ENCODE assay signal across 17 cellular contexts in the genomic region with DNA sequence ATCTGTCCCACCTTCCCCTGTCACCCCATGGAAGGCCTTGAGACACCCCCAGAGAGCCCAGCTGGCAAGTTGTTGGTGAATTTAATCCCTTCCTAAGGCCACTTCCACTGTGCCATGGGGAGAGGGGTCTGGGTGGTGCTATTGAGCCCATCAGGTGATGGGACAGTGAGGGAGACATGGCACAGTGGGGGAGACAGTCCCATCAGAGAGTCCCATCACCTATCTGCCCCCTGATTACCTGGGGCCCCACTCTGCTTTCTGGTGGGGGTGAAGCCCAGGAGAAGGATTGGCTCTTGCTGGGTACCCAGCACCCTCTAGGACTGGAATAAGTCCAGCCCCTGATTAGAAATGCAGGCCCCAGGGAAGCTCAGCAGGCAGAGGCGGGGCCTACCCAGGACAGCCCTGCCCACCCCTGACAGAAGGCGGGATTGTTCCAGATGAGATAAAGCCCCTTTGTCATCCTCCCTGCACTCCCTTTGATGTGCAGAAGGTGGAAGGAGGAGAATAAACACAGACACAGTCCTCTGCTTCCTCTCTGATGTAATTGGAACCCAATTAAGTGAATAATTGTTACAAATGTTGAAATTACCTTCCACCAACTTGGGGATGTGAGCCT. TPM values are rescaled to one million over a fixed set of nuclear protein-coding genes. Genes with fewer than 3 reads are reported as not detected.
DNase-seq lines count a peak whose midpoint lies in the region; ATAC-seq and TF ChIP-seq lines count a peak whose summit lies in the region.
"Had no signal": no experiment of that assay in that cellular context is flagged by ENCODE, and none has a peak within 500 bp of the region (broad histone marks: within the 10 kb centered on the region; RNA-seq: fewer than 3 reads in every experiment).

No MANE protein-coding gene starts in this region.

- no peak overlapping the region for H3K23ac ChIP-seq in neuronal stem cell (ENCODE audit: low read depth, low read length, poor library complexity)

- no peak overlapping the region for H3K27ac ChIP-seq in HEK293 (ENCODE audit: extremely low read depth, low read depth, low read length)
- H3K27ac ChIP-seq in neuronal stem cell (replicated peaks; ENCODE audit: low read length), result no peak overlapping the region
- no peak overlapping the region for H3K27ac ChIP-seq in brain microvascular endothelial cell
- H3K27ac ChIP-seq in SJCRH30, result no peak overlapping the region
- H3K27ac ChIP-seq: C4-2B, SK-N-MC had no signal

- H3K4me1 ChIP-seq in HEK293 (ENCODE audit: control insufficient read depth, insufficient read depth, low read length), result peaks cover 3% of the 10 kb centered on the region; the same call in 1 of the 2 replicates
- peaks cover 0 to 32% of the 10 kb centered on the region in 2 donors for H3K4me1 ChIP-seq in neuronal stem cell (ENCODE audit: control insufficient read depth in 2 of 2, insufficient read depth in 1 of 2, low read depth in 1 of 2, low read length in 2 of 2)
- peaks cover 8% of the 10 kb centered on the region; the same call in 1 of the 2 replicates for H3K4me1 ChIP-seq in SJCRH30

- H3K14ac ChIP-seq in neuronal stem cell (ENCODE audit: low read length), result no peak overlapping the region

- H2AFZ ChIP-seq in neuronal stem cell (ENCODE audit: low read length), result no peak overlapping the region

- in situ Hi-C loops in brain microvascular endothelial cell (cut with HindIII; ENCODE audit: low pct_ligation_motif_present, low sequenced_read_pairs), result no loop called here

- H3K4ac ChIP-seq in neuronal stem cell (ENCODE audit: low read length), result peak overlapping the region; percentile 7

- H3K79me1 ChIP-seq in neuronal stem cell (ENCODE audit: low read depth, low read length), result no peaks in the 10 kb centered on the region

- no peak overlapping the region for H2BK120ac ChIP-seq in neuronal stem cell (ENCODE audit: low read depth, low read length)

- no peaks in the 10 kb centered on the region for H3K9me3 ChIP-seq in HEK293 (ENCODE audit: control insufficient read depth, insufficient read depth, low read depth, low read length)
- H3K9me3 ChIP-seq in neuronal stem cell (replicated peaks in 1 of 2; ENCODE audit: control insufficient read depth in 2 of 2, insufficient read depth in 1 of 2, low read depth in 1 of 2, low read length in 2 of 2), result no peaks in the 10 kb centered on the region
- H3K9me3 ChIP-seq in SJCRH30 (replicated peaks), result no peaks in the 10 kb centered on the region

- no peak overlapping the region for H4K91ac ChIP-seq in neuronal stem cell (ENCODE audit: low read depth, low read length, poor library complexity)

- CTCF ChIA-PET in HEK293 (lab: Yijun Ruan, JAX), result interaction anchor here (1.0 to 1.7 kb wide), 3 partner anchors 11 to 56 kb away, joined by 3 to 6 read pairs (median 4); no protein-coding TSS in a partner anchor

- WGBS in neuronal stem cell (ENCODE audit: extremely low coverage in 2 of 2, insufficient read length in 2 of 2, insufficient replicate concordance in 1 of 2), 2 donors, result no CpG with 5 or more reads among the region's 2 CpGs

- H4K8ac ChIP-seq in neuronal stem cell (ENCODE audit: low read depth, low read length), result no peak overlapping the region

- H3K4me3 ChIP-seq in HEK293 (ENCODE audit: low read depth, low read length), result no peak overlapping the region
- H3K4me3 ChIP-seq in neuronal stem cell (ENCODE audit: low read length in 2 of 2), result no peak overlapping the region
- no peak overlapping the region for H3K4me3 ChIP-seq in brain microvascular endothelial cell (ENCODE audit: low read depth, low read length)
- no peak overlapping the region for H3K4me3 ChIP-seq in SJCRH30
- H3K4me3 ChIP-seq: SK-N-MC had no signal

- no peak overlapping the region for H2BK5ac ChIP-seq in neuronal stem cell (ENCODE audit: low read length)

- peak overlapping the region; percentile 60 for H3K18ac ChIP-seq in neuronal stem cell (ENCODE audit: low read length)

- no peak overlapping the region for H2BK12ac ChIP-seq in neuronal stem cell (ENCODE audit: low read length)

- H3K36me3 ChIP-seq in HEK293 (ENCODE audit: control insufficient read depth in 2 of 2, insufficient read depth in 1 of 2, low read length in 2 of 2), result no peaks in the 10 kb centered on the region
- no peaks in the 10 kb centered on the region for H3K36me3 ChIP-seq in neuronal stem cell (replicated peaks in 1 of 2; ENCODE audit: control insufficient read depth in 2 of 2, insufficient read depth in 2 of 2, low read length in 2 of 2)
- no peaks in the 10 kb centered on the region for H3K36me3 ChIP-seq in brain microvascular endothelial cell (replicated peaks)
- H3K36me3 ChIP-seq in SJCRH30, result no peaks in the 10 kb centered on the region

- POLR2A ChIA-PET in HEK293 (lab: Yijun Ruan, JAX), result no interaction called here

- H3K4me2 ChIP-seq in neuronal stem cell (ENCODE audit: insufficient read depth, low read length, poor library complexity, severe bottlenecking), result no peak overlapping the region

- H3K27me3 ChIP-seq in neuronal stem cell (ENCODE audit: control insufficient read depth in 3 of 3, insufficient read depth in 3 of 3, low read depth in 1 of 3, low read length in 3 of 3) (no peaks in the 10 kb centered on the region), brain microvascular endothelial cell (replicated peaks) (no peaks in the 10 kb centered on the region), SJCRH30 (peaks cover 11% of the 10 kb centered on the region)

- no peak for TF ChIP-seq CTCF in HEK293 (tag by site-specific recombination; IDR thresholded peaks at IDR 0.05)
- no peak for TF ChIP-seq CTCF in brain microvascular endothelial cell (IDR thresholded peaks at IDR 0.05; ENCODE audit: low read depth, low read length, missing control alignments)

- peak overlapping the region; percentile 15 for H2AK5ac ChIP-seq in neuronal stem cell (ENCODE audit: low read depth, low read length)

- no peak overlapping the region for H3K9ac ChIP-seq in neuronal stem cell (ENCODE audit: low read depth, low read length, poor library complexity)

- H2BK15ac ChIP-seq in neuronal stem cell (ENCODE audit: low read length), result peak overlapping the region; percentile 31

- peak; percentile 25 for DNase-seq in NCI-H345 treated with DMSO at 0.1 percent for 48 hours (lab: John Stamatoyannopoulos, UW; ENCODE audit: unreplicated experiment)
- DNase-seq in ecto neural progenitor cell (ENCODE audit: low spot score), result peak; percentile 81
- DNase-seq in neuronal stem cell (ENCODE audit: low spot score), result no peak
- DNase-seq in brain microvascular endothelial cell, result no peak
- DNase-seq in SJCRH30, result no peak
- DNase-seq in NCI-H187 (lab: John Stamatoyannopoulos, UW), result no peak
- DNase-seq: activated T-cell treated with anti-CD3 and anti-CD28 coated beads, Interleukin-2, amount 50 U/mL, for 48 hours; amniotic stem cell; foreskin fibroblast; kidney glomerular epithelial cell; naive B cell had no signal

- no peak for ATAC-seq in HG03520 (IDR thresholded peaks at IDR 0.05; ENCODE audit: unreplicated experiment)
- ATAC-seq: activated CD4-positive, CD25-positive, alpha-beta regulatory T cell treated with anti-CD3 and anti-CD28 coated beads, Interleukin-2, amount 50 U/mL, for 24 hours had no signal

TF ChIP-seq in HEK293, 187 proteins besides CTCF, POLR2A, EP300 and RAD21 (continues in another document):
- TF ChIP-seq GLIS2 (tag by site-specific recombination; IDR thresholded peaks at IDR 0.05), result 0 out of 2 replicates have a peak, but pooled peaks have one; percentile 13
- TF ChIP-seq, protein P1, sequence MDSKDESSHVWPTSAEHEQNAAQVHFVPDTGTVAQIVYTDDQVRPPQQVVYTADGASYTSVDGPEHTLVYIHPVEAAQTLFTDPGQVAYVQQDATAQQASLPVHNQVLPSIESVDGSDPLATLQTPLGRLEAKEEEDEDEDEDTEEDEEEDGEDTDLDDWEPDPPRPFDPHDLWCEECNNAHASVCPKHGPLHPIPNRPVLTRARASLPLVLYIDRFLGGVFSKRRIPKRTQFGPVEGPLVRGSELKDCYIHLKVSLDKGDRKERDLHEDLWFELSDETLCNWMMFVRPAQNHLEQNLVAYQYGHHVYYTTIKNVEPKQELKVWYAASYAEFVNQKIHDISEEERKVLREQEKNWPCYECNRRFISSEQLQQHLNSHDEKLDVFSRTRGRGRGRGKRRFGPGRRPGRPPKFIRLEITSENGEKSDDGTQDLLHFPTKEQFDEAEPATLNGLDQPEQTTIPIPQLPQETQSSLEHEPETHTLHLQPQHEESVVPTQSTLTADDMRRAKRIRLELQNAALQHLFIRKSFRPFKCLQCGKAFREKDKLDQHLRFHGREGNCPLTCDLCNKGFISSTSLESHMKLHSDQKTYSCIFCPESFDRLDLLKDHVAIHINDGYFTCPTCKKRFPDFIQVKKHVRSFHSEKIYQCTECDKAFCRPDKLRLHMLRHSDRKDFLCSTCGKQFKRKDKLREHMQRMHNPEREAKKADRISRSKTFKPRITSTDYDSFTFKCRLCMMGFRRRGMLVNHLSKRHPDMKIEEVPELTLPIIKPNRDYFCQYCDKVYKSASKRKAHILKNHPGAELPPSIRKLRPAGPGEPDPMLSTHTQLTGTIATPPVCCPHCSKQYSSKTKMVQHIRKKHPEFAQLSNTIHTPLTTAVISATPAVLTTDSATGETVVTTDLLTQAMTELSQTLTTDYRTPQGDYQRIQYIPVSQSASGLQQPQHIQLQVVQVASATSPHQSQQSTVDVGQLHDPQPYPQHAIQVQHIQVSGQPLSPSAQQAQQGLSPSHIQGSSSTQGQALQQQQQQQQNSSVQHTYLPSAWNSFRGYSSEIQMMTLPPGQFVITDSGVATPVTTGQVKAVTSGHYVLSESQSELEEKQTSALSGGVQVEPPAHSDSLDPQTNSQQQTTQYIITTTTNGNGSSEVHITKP (tag by site-specific recombination; IDR thresholded peaks at IDR 0.05), result peak; percentile 98
- TF ChIP-seq, protein P2, sequence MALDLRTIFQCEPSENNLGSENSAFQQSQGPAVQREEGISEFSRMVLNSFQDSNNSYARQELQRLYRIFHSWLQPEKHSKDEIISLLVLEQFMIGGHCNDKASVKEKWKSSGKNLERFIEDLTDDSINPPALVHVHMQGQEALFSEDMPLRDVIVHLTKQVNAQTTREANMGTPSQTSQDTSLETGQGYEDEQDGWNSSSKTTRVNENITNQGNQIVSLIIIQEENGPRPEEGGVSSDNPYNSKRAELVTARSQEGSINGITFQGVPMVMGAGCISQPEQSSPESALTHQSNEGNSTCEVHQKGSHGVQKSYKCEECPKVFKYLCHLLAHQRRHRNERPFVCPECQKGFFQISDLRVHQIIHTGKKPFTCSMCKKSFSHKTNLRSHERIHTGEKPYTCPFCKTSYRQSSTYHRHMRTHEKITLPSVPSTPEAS (tag by site-specific recombination; IDR thresholded peaks at IDR 0.05), result no peak
- TF ChIP-seq ZFHX2 (tag by site-specific recombination; conservative IDR thresholded peaks at IDR 0.05), result peak; percentile 59
- TF ChIP-seq OSR2 (tag by site-specific recombination; IDR thresholded peaks at IDR 0.05), result peak; percentile 31; the same call in 1 of the 2 replicates
- peak; percentile 91 for TF ChIP-seq SP7 (tag by site-specific recombination; IDR thresholded peaks at IDR 0.05)

RNA-seq across cellular contexts. Expression of a gene that starts 18.9 kb away (rescaled TPM):
- 0.29 TPM for polyA plus RNA-seq in neuronal stem cell (2013, experiment 1 of 2)
- 0.25 TPM for polyA plus RNA-seq in neuronal stem cell (2013, experiment 2 of 2)
- not detected in 2 replicates for total RNA-seq in SJCRH30 (2014; rRNA removed; shearing (Covaris generic))
- total RNA-seq: MCF 10A had no signal

Comparison
In these comparisons a context has a peak if more than half of its experiments do, and no peak if none do; other contexts are left out.
1. DNase-seq: peak in NCI-H345 treated with DMSO at 0.1 percent for 48 hours (single experiment) and ecto neural progenitor cell (single experiment); none in neuronal stem cell (single experiment), brain microvascular endothelial cell (single experiment), SJCRH30 (0 of 2) and NCI-H187 (0 of 2).